1 cellular context compared by ENCODE assay signal in the genomic region with DNA sequence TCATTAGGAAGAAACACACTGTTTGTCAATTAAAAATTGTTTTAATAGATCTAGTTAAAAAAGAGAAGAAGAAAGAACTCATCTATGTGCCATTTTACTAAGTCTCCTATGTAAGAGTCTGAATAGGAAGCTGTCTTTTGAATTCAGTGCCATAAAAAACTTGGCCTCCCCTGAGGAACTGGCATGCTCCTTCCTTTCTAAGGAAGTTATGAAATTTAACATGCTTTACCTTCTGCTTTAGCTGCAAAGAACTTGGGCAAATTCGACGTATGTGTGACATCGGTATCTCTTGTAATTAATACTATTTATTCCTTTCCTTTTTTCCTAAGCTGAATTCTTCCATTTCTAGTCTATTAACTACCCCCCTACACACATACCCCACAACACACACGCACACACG.
TF ChIP-seq lines count a peak whose summit lies in the region.

No MANE protein-coding gene starts in this region.

TF ChIP-seq in WTC11, 78 proteins besides CTCF, POLR2A, EP300 and RAD21:
- TF ChIP-seq, protein P1, sequence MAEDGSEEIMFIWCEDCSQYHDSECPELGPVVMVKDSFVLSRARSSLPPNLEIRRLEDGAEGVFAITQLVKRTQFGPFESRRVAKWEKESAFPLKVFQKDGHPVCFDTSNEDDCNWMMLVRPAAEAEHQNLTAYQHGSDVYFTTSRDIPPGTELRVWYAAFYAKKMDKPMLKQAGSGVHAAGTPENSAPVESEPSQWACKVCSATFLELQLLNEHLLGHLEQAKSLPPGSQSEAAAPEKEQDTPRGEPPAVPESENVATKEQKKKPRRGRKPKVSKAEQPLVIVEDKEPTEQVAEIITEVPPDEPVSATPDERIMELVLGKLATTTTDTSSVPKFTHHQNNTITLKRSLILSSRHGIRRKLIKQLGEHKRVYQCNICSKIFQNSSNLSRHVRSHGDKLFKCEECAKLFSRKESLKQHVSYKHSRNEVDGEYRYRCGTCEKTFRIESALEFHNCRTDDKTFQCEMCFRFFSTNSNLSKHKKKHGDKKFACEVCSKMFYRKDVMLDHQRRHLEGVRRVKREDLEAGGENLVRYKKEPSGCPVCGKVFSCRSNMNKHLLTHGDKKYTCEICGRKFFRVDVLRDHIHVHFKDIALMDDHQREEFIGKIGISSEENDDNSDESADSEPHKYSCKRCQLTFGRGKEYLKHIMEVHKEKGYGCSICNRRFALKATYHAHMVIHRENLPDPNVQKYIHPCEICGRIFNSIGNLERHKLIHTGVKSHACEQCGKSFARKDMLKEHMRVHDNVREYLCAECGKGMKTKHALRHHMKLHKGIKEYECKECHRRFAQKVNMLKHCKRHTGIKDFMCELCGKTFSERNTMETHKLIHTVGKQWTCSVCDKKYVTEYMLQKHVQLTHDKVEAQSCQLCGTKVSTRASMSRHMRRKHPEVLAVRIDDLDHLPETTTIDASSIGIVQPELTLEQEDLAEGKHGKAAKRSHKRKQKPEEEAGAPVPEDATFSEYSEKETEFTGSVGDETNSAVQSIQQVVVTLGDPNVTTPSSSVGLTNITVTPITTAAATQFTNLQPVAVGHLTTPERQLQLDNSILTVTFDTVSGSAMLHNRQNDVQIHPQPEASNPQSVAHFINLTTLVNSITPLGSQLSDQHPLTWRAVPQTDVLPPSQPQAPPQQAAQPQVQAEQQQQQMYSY (CRISPR knock-in tag; IDR thresholded peaks at IDR 0.05): no peak
- TF ChIP-seq ESRRA (CRISPR knock-in tag; IDR thresholded peaks at IDR 0.05; ENCODE audit: borderline replicate concordance) (no peak), SMAD3 (CRISPR knock-in tag; IDR thresholded peaks at IDR 0.05; ENCODE audit: borderline replicate concordance) (no peak), SOX15 (CRISPR knock-in tag; IDR thresholded peaks at IDR 0.05) (no peak), MLX (CRISPR knock-in tag; IDR thresholded peaks at IDR 0.05) (no peak), NFE2L1 (CRISPR knock-in tag; IDR thresholded peaks at IDR 0.05) (no peak), SP1 (CRISPR knock-in tag; conservative IDR thresholded peaks at IDR 0.05) (no peak), ZNF138 (CRISPR knock-in tag; conservative IDR thresholded peaks at IDR 0.05) (no peak), IRF1 (CRISPR knock-in tag; IDR thresholded peaks at IDR 0.05) (no peak), USF1 (CRISPR knock-in tag; IDR thresholded peaks at IDR 0.05) (no peak), TEAD4 (CRISPR knock-in tag; IDR thresholded peaks at IDR 0.05) (no peak), IRF2 (CRISPR knock-in tag; IDR thresholded peaks at IDR 0.05; ENCODE audit: borderline replicate concordance, low read depth) (no peak), FOXP4 (CRISPR knock-in tag; IDR thresholded peaks at IDR 0.05) (no peak), CREM (CRISPR knock-in tag; IDR thresholded peaks at IDR 0.05) (no peak)
- TF ChIP-seq, protein P2, sequence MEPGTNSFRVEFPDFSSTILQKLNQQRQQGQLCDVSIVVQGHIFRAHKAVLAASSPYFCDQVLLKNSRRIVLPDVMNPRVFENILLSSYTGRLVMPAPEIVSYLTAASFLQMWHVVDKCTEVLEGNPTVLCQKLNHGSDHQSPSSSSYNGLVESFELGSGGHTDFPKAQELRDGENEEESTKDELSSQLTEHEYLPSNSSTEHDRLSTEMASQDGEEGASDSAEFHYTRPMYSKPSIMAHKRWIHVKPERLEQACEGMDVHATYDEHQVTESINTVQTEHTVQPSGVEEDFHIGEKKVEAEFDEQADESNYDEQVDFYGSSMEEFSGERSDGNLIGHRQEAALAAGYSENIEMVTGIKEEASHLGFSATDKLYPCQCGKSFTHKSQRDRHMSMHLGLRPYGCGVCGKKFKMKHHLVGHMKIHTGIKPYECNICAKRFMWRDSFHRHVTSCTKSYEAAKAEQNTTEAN (CRISPR knock-in tag; IDR thresholded peaks at IDR 0.05): no peak
- TF ChIP-seq, protein P3, sequence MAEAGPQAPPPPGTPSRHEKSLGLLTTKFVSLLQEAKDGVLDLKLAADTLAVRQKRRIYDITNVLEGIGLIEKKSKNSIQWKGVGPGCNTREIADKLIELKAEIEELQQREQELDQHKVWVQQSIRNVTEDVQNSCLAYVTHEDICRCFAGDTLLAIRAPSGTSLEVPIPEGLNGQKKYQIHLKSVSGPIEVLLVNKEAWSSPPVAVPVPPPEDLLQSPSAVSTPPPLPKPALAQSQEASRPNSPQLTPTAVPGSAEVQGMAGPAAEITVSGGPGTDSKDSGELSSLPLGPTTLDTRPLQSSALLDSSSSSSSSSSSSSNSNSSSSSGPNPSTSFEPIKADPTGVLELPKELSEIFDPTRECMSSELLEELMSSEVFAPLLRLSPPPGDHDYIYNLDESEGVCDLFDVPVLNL (CRISPR knock-in tag; IDR thresholded peaks at IDR 0.05; ENCODE audit: borderline replicate concordance, low read depth): no peak
